10 cellular contexts compared by ENCODE assay signal in genomic region chr3:138329984-138330293, GRCh38. TPM values are rescaled to one million over a fixed set of nuclear protein-coding genes. Genes with fewer than 3 reads are reported as not detected.
DNase-seq lines count a peak whose midpoint lies in the region; TF ChIP-seq lines count a peak whose summit lies in the region.
"Had no signal": no experiment of that assay in that cellular context is flagged by ENCODE, and none has a peak within 500 bp of the region (broad histone marks: within the 10 kb centered on the region; RNA-seq: fewer than 3 reads in every experiment).

No MANE protein-coding gene starts in this region.

- no peak for TF ChIP-seq POLR2A in adrenal gland (IDR thresholded peaks at IDR 0.05)

- no peak overlapping the region for H3K9ac ChIP-seq in subcutaneous abdominal adipose tissue (ENCODE audit: low read length in 5 of 5)

- TF ChIP-seq CTCF in adrenal gland (IDR thresholded peaks at IDR 0.05), result no peak

- no peaks in the 10 kb centered on the region for H3K9me3 ChIP-seq in adrenal gland (replicated peaks in 1 of 3)
- no peaks in the 10 kb centered on the region for H3K9me3 ChIP-seq in subcutaneous abdominal adipose tissue (ENCODE audit: control insufficient read depth in 5 of 5, low read length in 5 of 5)

- peaks cover 0 to 6% of the 10 kb centered on the region in 2 donors for H3K4me1 ChIP-seq in adrenal gland (replicated peaks in 1 of 2)
- H3K4me1 ChIP-seq in subcutaneous abdominal adipose tissue (ENCODE audit: control insufficient read depth in 5 of 5, insufficient read depth in 5 of 5, low read length in 5 of 5), result peaks cover 0 to 21% (median 18%) of the 10 kb centered on the region in 5 donors

- whole genome bisulfite sequencing in adrenal gland, 4 donors, result 4 to 11% (median 9%) methylated on average over 5 to 7 of the region's 7 CpGs

- no peak for DNase-seq in T-helper 2 cell treated with Interferon-gamma antibody and Interleukin-4, amounts not matched to agents 5 μg/mL and 100 μg/mL, for 36 hours (ENCODE audit: low spot score)
- no peak for DNase-seq in T-helper 2 cell
- DNase-seq in adrenal gland, result no peak
- no peak for DNase-seq in HUDEP-2 (lab: John Stamatoyannopoulos, UW; ENCODE audit: unreplicated experiment in 76 of 76)
- DNase-seq in LoVo (ENCODE audit: low spot score), result no peak
- no peak for DNase-seq in activated CD4-positive, alpha-beta T cell treated with anti-CD3 and anti-CD28 coated beads for 4 hours

- H3K27me3 Mint-ChIP-seq in T-helper 2 cell treated with Interferon-gamma antibody and Interleukin-4, amounts not matched to agents 5 μg/mL and 100 μg/mL, for 36 hours (ENCODE audit: low read depth), result peaks cover 3% of the 10 kb centered on the region

- H3K27ac ChIP-seq in adrenal gland (peak overlapping the region in 3 of 5 donors; percentile 18 to 66 (median 48)), layer of hippocampus (ENCODE audit: low read depth, low read length) (peak overlapping the region; percentile 75), subcutaneous abdominal adipose tissue (ENCODE audit: low read depth, low read length) (no peak overlapping the region)

- peak overlapping the region; percentile 90 for H3K4me3 Mint-ChIP-seq in T-helper 2 cell treated with Interferon-gamma antibody and Interleukin-4, amounts not matched to agents 5 μg/mL and 100 μg/mL, for 36 hours

- intact Hi-C loops in adrenal gland (cut with DNase I), result loop anchor here in 1 of 2 donors (5.0 to 10.0 kb wide), 2 partner anchors 87 to 145 kb away; partner anchors contain the start of gene ARMC8

- H3K27me3 ChIP-seq in adrenal gland, result no peaks in the 10 kb centered on the region
- no peaks in the 10 kb centered on the region for H3K27me3 ChIP-seq in layer of hippocampus (ENCODE audit: control insufficient read depth, insufficient read depth, low read length)
- H3K27me3 ChIP-seq in subcutaneous abdominal adipose tissue (ENCODE audit: control insufficient read depth in 5 of 5, insufficient read depth in 4 of 5, low read length in 5 of 5), result no peaks in the 10 kb centered on the region

- H3K27ac Mint-ChIP-seq in T-helper 2 cell treated with Interferon-gamma antibody and Interleukin-4, amounts not matched to agents 5 μg/mL and 100 μg/mL, for 36 hours, result peak overlapping the region; percentile 3

- no peaks in the 10 kb centered on the region for H3K9me3 Mint-ChIP-seq in T-helper 2 cell treated with Interferon-gamma antibody and Interleukin-4, amounts not matched to agents 5 μg/mL and 100 μg/mL, for 36 hours

- H3K36me3 Mint-ChIP-seq in T-helper 2 cell treated with Interferon-gamma antibody and Interleukin-4, amounts not matched to agents 5 μg/mL and 100 μg/mL, for 36 hours (ENCODE audit: low read depth), result no peaks in the 10 kb centered on the region

- peaks cover 17% of the 10 kb centered on the region for H3K4me1 Mint-ChIP-seq in T-helper 2 cell treated with Interferon-gamma antibody and Interleukin-4, amounts not matched to agents 5 μg/mL and 100 μg/mL, for 36 hours (ENCODE audit: low read depth)

- no peaks in the 10 kb centered on the region for H3K36me3 ChIP-seq in adrenal gland (replicated peaks in 1 of 2)
- H3K36me3 ChIP-seq in subcutaneous abdominal adipose tissue (ENCODE audit: control insufficient read depth in 5 of 5, insufficient read depth in 5 of 5, low read length in 5 of 5), result no peaks in the 10 kb centered on the region

- H3K4me3 ChIP-seq in adrenal gland, result peak overlapping the region in 1 of 4 donors; percentile 64
- H3K4me3 ChIP-seq in subcutaneous abdominal adipose tissue (ENCODE audit: low read depth in 1 of 5, low read length in 5 of 5), result peak overlapping the region; percentile 38 to 77 (median 69)

RNA-seq across cellular contexts. Expression of gene NME9, which starts 0.3 kb away (rescaled TPM):
- total RNA-seq in adrenal gland, result 1 to 10 TPM in 2 of 8 donors, under 1 TPM in 1, not detected in 5; 0.46 to 1.9 (median 1.1) TPM
- 1 to 10 TPM in 1 of 3 donors, under 1 TPM in 2; 0.46 to 2.6 (median 0.77) TPM for polyA plus RNA-seq in adrenal gland
- total RNA-seq: A172 had no signal
- polyA plus RNA-seq: urinary bladder had no signal

RNA-seq across cellular contexts. Expression of gene MRAS, which starts 18.4 kb away (rescaled TPM):
- 100 to 1,000 TPM in 5 of 8 donors, 10 to 100 TPM in 3; 52.5 to 337 (median 109) TPM for total RNA-seq in adrenal gland
- polyA plus RNA-seq in adrenal gland, result 100 to 1,000 TPM in 1 of 3 donors, 10 to 100 TPM in 2; 47.9 to 273 (median 60.0) TPM
